9 cellular contexts compared by ENCODE assay signal in genomic region chr12:108566452-108566851, GRCh38. TPM values are rescaled to one million over a fixed set of nuclear protein-coding genes. Genes with fewer than 3 reads are reported as not detected.
DNase-seq lines count a peak whose midpoint lies in the region; ATAC-seq and TF ChIP-seq lines count a peak whose summit lies in the region.
"Had no signal": no experiment of that assay in that cellular context is flagged by ENCODE, and none has a peak within 500 bp of the region (broad histone marks: within the 10 kb centered on the region; RNA-seq: fewer than 3 reads in every experiment).

No MANE protein-coding gene starts in this region.

- H3K9me3 ChIP-seq in esophagus muscularis mucosa: no peaks in the 10 kb centered on the region
- H3K9me3 ChIP-seq: prostate gland had no signal

- H3K36me3 Mint-ChIP-seq in T-cell: peaks cover 25% of the 10 kb centered on the region
- peaks cover 25 to 46% of the 10 kb centered on the region in 2 donors for H3K36me3 Mint-ChIP-seq in stimulated activated naive B cell treated with anti-CD40 and anti-IgM and Interleukin-4, amounts not matched to agents 10 μg/mL and 1 μg/mL and 100 μg/mL, for 72 hours

- no peaks in the 10 kb centered on the region for H3K27me3 Mint-ChIP-seq in T-cell
- H3K27me3 Mint-ChIP-seq in stimulated activated naive B cell treated with anti-CD40 and anti-IgM and Interleukin-4, amounts not matched to agents 10 μg/mL and 1 μg/mL and 100 μg/mL, for 72 hours: no peaks in the 10 kb centered on the region

- H3K27ac ChIP-seq in esophagus muscularis mucosa (replicated peaks in 1 of 4): peak overlapping the region; percentile 25 to 60 (median 46)
- H3K27ac ChIP-seq: prostate gland had no signal

- H3K9me3 Mint-ChIP-seq in T-cell: no peaks in the 10 kb centered on the region
- H3K9me3 Mint-ChIP-seq in stimulated activated naive B cell treated with anti-CD40 and anti-IgM and Interleukin-4, amounts not matched to agents 10 μg/mL and 1 μg/mL and 100 μg/mL, for 72 hours: no peaks in the 10 kb centered on the region

- no peak overlapping the region for H3K4me3 Mint-ChIP-seq in T-cell
- no peak overlapping the region for H3K4me3 Mint-ChIP-seq in stimulated activated naive B cell treated with anti-CD40 and anti-IgM and Interleukin-4, amounts not matched to agents 10 μg/mL and 1 μg/mL and 100 μg/mL, for 72 hours

- no peak for ATAC-seq in T-cell (replicated peaks in 1 of 4)
- no peak for ATAC-seq in stimulated activated naive B cell treated with anti-CD40 and anti-IgM and Interleukin-4, amounts not matched to agents 10 μg/mL and 1 μg/mL and 100 μg/mL, for 72 hours (replicated peaks)
- no peak for ATAC-seq in HG03097 (IDR thresholded peaks at IDR 0.05; ENCODE audit: low FRiP score, unreplicated experiment)

- peaks cover 45 to 56% (median 49%) of the 10 kb centered on the region in 4 donors for H3K4me1 ChIP-seq in esophagus muscularis mucosa
- H3K4me1 ChIP-seq: prostate gland had no signal

- CTCF ChIA-PET in T-cell (lab: Charles Lee): interaction anchor here (0.6 to 11.9 kb wide), 8 partner anchors 10 to 98 kb away, joined by 3 to 140 read pairs (median 4); no protein-coding TSS in a partner anchor

- DNase-seq in activated CD8-positive, alpha-beta memory T cell treated with anti-CD3 and anti-CD28 coated beads for 24 hours: peak; percentile 53
- DNase-seq in activated CD8-positive, alpha-beta memory T cell treated with anti-CD3 and anti-CD28 coated beads, Interleukin-2, amount 50 U/mL, for 4 hours: no peak
- DNase-seq in T-cell (no peak), esophagus muscularis mucosa (ENCODE audit: extremely low spot score) (peak; percentile 60), LoVo (ENCODE audit: low spot score) (no peak), GM03348 (ENCODE audit: low spot score) (no peak)
- no peak for DNase-seq in stimulated activated naive B cell treated with anti-CD40 and anti-IgM and Interleukin-4, amounts not matched to agents 10 μg/mL and 1 μg/mL and 100 μg/mL, for 72 hours

- peak overlapping the region; percentile 83 to 98 for H3K27ac Mint-ChIP-seq in T-cell
- peak overlapping the region; percentile 82 for H3K27ac Mint-ChIP-seq in stimulated activated naive B cell treated with anti-CD40 and anti-IgM and Interleukin-4, amounts not matched to agents 10 μg/mL and 1 μg/mL and 100 μg/mL, for 72 hours

- H3K4me3 ChIP-seq in esophagus muscularis mucosa: no peak overlapping the region
- H3K4me3 ChIP-seq: prostate gland had no signal

- POLR2A ChIA-PET in T-cell (lab: Charles Lee): interaction anchor here (0.8 to 1.8 kb wide), 3 partner anchors 52 to 238 kb away, joined by 3 to 5 read pairs (median 3); partner anchors contain the start of gene SELPLG (in 1 of the 2)

- H3K27me3 ChIP-seq in esophagus muscularis mucosa: no peaks in the 10 kb centered on the region

- 91% methylated on average over 4 of the region's 4 CpGs for WGBS in esophagus muscularis mucosa

- H3K36me3 ChIP-seq in esophagus muscularis mucosa: peaks cover 47 to 63% (median 60%) of the 10 kb centered on the region in 4 donors

- TF ChIP-seq EP300 in esophagus muscularis mucosa (IDR thresholded peaks at IDR 0.05): no peak

- TF ChIP-seq POLR2A in esophagus muscularis mucosa (IDR thresholded peaks at IDR 0.05; ENCODE audit: low read depth): no peak

- TF ChIP-seq CTCF in esophagus muscularis mucosa (IDR thresholded peaks at IDR 0.05): no peak

- H3K4me1 Mint-ChIP-seq in T-cell: peaks cover 59 to 81% (median 73%) of the 10 kb centered on the region in 3 donors
- H3K4me1 Mint-ChIP-seq in stimulated activated naive B cell treated with anti-CD40 and anti-IgM and Interleukin-4, amounts not matched to agents 10 μg/mL and 1 μg/mL and 100 μg/mL, for 72 hours: peaks cover 49 to 78% of the 10 kb centered on the region in 2 donors

- intact Hi-C loops in esophagus muscularis mucosa (cut with DNase I): loop anchor here (2.0 to 5.0 kb wide), 2 partner anchors 236 to 526 kb away; partner anchors contain the start of gene ALKBH2

RNA-seq across cellular contexts. Expression of gene ISCU, which starts 4.1 kb away (rescaled TPM):
- total RNA-seq in T-cell (100 to 1,000 TPM; 108 to 190 (median 130) TPM), esophagus muscularis mucosa (100 to 1,000 TPM; 207 to 257 (median 242) TPM)

RNA-seq across cellular contexts. Expression of gene SART3, which starts 5.5 kb away (rescaled TPM):
- total RNA-seq in T-cell (100 to 1,000 TPM in 1 of 5 donors, 10 to 100 TPM in 4; 76.3 to 107 (median 84.9) TPM), esophagus muscularis mucosa (10 to 100 TPM; 31.6 to 48.0 (median 40.1) TPM)

RNA-seq across cellular contexts. Expression of gene TMEM119, which starts 31.4 kb away (rescaled TPM):
- 1 to 10 TPM in 2 of 5 donors, under 1 TPM in 3; 0.13 to 3.9 (median 0.98) TPM for total RNA-seq in T-cell
- 10 to 100 TPM in 1 of 4 donors, 1 to 10 TPM in 3; 3.6 to 12.2 (median 7.1) TPM for total RNA-seq in esophagus muscularis mucosa

RNA-seq across cellular contexts. Expression of gene FICD, which starts 51.4 kb away (rescaled TPM):
- total RNA-seq in T-cell: 1 to 10 TPM; 5.0 to 9.3 (median 7.8) TPM
- 1 to 10 TPM; 5.6 to 7.2 (median 6.5) TPM for total RNA-seq in esophagus muscularis mucosa

Comparison
In these comparisons a context has a peak if more than half of its experiments do, and no peak if none do; other contexts are left out.
1. DNase-seq: peak in activated CD8-positive, alpha-beta memory T cell treated with anti-CD3 and anti-CD28 coated beads for 24 hours (single experiment) and esophagus muscularis mucosa (single experiment); none in activated CD8-positive, alpha-beta memory T cell treated with anti-CD3 and anti-CD28 coated beads, Interleukin-2, amount 50 U/mL, for 4 hours (single experiment), T-cell (0 of 34), stimulated activated naive B cell treated with anti-CD40 and anti-IgM and Interleukin-4, amounts not matched to agents 10 μg/mL and 1 μg/mL and 100 μg/mL, for 72 hours (single experiment), LoVo (single experiment) and GM03348 (single experiment).